Comparison of ENCODE assay signal across 27 cellular contexts in the genomic region with DNA sequence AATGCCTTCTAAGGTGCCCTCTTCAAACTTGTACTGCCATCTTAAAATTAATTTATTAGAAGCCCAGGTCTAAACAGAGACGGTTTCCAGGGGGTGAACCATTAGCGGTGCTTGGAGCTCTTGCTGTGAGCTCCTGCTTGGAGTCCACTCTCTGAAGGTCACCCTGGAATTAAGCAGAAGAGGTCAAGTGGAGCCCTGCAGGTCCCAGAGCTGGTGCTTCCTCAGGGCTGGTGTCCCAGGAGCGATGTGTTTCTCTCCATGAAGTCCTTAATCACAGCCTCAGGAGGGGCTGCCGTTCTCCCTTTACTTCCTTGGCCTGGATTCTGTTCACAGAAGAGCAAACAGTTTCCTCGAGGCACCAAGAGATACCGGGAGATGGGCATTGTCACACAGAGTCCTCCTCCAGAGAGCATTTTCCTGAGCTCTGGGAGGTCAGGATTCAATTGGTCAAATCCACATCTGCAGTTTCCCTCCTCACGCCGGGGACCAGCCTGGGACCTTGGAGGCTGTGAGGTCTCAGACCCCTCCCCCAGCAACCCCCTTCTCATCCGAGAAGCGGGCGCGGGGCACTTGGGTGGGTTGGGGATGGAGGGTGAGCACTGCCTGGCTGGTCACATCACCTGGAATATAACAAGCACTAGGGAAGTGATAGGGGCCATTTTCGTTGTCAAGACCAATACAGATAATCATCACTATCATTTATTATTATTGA.
"Had no signal": no experiment of that assay in that cellular context is flagged by ENCODE, and none has a peak within 500 bp of the region (broad histone marks: within the 10 kb centered on the region; RNA-seq: fewer than 3 reads in every experiment).

No MANE protein-coding gene starts in this region.

- H3K27me3 ChIP-seq: ascending aorta, cardiac muscle cell had no signal

- H3K36me3 ChIP-seq: ascending aorta, cardiac muscle cell had no signal

- FAIRE-seq: TTC549 had no signal

- DNase-seq: activated B cell treated with CpG ODN at 0.5 μM for 24 hours; activated CD4-positive, alpha-beta memory T cell treated with anti-CD3 and anti-CD28 coated beads for 36 hours; activated CD4-positive, alpha-beta T cell treated with anti-CD3 and anti-CD28 coated beads for 4 hours; activated CD4-positive, alpha-beta T cell treated with anti-CD3 and anti-CD28 coated beads, Interleukin-2, amount 10 ng/mL, durations not matched to agents 24 days and 14 days; activated CD4-positive, alpha-beta T cell treated with anti-CD3 and anti-CD28 coated beads, Interleukin-2, amount 50 U/mL, for 1 hour; activated CD4-positive, alpha-beta T cell treated with anti-CD3 and anti-CD28 coated beads, Interleukin-2, amount 50 U/mL, for 4 hours; activated CD4-positive, CD25-positive, alpha-beta regulatory T cell treated with anti-CD3 and anti-CD28 coated beads, Interleukin-2, amount 50 U/mL, for 72 hours; activated CD8-positive, alpha-beta memory T cell treated with anti-CD3 and anti-CD28 coated beads, Interleukin-2, amount 50 U/mL, for 48 hours; activated CD8-positive, alpha-beta T cell treated with anti-CD3 and anti-CD28 coated beads for 36 hours; activated gamma-delta T cell; activated naive CD4-positive, alpha-beta T cell treated with anti-CD3 and anti-CD28 coated beads, Interleukin-2, amount 10 ng/mL, durations not matched to agents 7 days and 5 days; activated naive CD4-positive, alpha-beta T cell treated with Interleukin-2 at 50 U/mL for 16 hours; activated naive CD8-positive, alpha-beta T cell treated with anti-CD3 and anti-CD28 coated beads, Interleukin-2, amount 10 ng/mL, durations not matched to agents 7 days and 5 days; activated naive CD8-positive, alpha-beta T cell treated with anti-CD3 and anti-CD28 coated beads, Interleukin-2, amount 50 U/mL, for 24 hours; activated T-cell treated with anti-CD3 and anti-CD28 coated beads, Interleukin-2, amount 50 U/mL, for 24 hours; activated T-cell treated with anti-CD3 and anti-CD28 coated beads, Interleukin-2, amount 50 U/mL, for 48 hours; amygdala; anterior cingulate cortex; caudate nucleus; cerebellar nuclear complex; T-helper 1 cell; T-helper 2 cell; T-helper 9 cell had no signal

- H3K27ac ChIP-seq: ascending aorta, cardiac muscle cell, VCaP had no signal

- H3K4me1 ChIP-seq: ascending aorta had no signal

- H3K4me3 ChIP-seq: ascending aorta, cardiac muscle cell had no signal

- H3K9me3 ChIP-seq: ascending aorta had no signal
